9 cellular contexts compared by ENCODE assay signal in the genomic region with DNA sequence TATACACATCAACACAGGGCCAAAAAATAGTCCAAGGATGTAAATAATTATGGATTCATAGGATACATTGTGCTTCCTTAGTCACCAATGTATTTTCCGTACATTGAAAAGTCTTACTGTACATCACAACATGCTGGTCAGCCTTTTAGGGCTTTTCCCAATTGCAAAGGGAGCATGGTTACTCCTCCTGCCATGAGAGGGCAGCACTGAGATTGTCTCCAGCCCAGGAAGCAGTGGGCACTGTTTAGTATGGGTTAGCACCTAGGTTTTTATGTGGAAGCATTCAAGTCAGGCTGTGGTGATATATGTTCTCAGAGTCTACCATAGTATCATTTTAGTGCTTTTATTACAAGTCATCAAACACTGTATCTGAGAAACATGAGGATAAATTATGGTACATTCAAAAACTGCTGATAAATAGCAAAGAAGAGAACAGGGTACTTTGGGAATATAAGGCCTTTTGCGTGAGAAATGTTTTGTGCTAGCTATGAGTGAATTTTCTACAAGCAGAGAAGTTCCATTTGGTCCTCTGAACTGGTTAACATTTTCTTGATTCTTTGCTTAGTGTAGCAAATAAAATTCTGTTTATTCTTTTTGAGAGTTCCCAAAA. TPM values are rescaled to one million over a fixed set of nuclear protein-coding genes. Genes with fewer than 3 reads are reported as not detected.
A peak's percentile ranks its signal among the peaks of the same experiment; 100 is the strongest.
DNase-seq lines count a peak whose midpoint lies in the region; ATAC-seq, FAIRE-seq and TF ChIP-seq lines count a peak whose summit lies in the region.
"Had no signal": no experiment of that assay in that cellular context is flagged by ENCODE, and none has a peak within 500 bp of the region (broad histone marks: within the 10 kb centered on the region; RNA-seq: fewer than 3 reads in every experiment).

No MANE protein-coding gene starts in this region.

- H4K8ac ChIP-seq in H1 (ENCODE audit: extremely low read depth, insufficient read depth, low read length), result no peak overlapping the region

- H3K9me3 ChIP-seq in H1 (ENCODE audit: insufficient read depth in 2 of 2, low read depth in 1 of 2, low read length in 1 of 2), result no peaks in the 10 kb centered on the region

- POLR2A ChIA-PET in HEK293T (lab: Yijun Ruan, JAX) (no interaction called here), H1 (lab: Charles Lee; ENCODE audit: partially characterized antibody) (no interaction called here)

- no peak for TF ChIP-seq EP300 in H1 (IDR thresholded peaks at IDR 0.05; ENCODE audit: borderline replicate concordance in 1 of 2, low read depth in 2 of 2, low read length in 2 of 2)

- H3K27ac ChIP-seq in H1 (ENCODE audit: low read depth, low read length), result no peak overlapping the region

- no peaks in the 10 kb centered on the region for H3K79me2 ChIP-seq in H1 (ENCODE audit: control insufficient read depth in 1 of 2, insufficient read depth in 2 of 2, low read length in 2 of 2)

- no peak overlapping the region for H2BK20ac ChIP-seq in H1 (ENCODE audit: low read length)

- H3K4me3 ChIP-seq in LNCaP clone FGC (ENCODE audit: low read depth, low read length), result no peak overlapping the region
- no peak overlapping the region for H3K4me3 ChIP-seq in H1 (ENCODE audit: extremely low read depth in 1 of 4, insufficient read depth in 2 of 4, low read depth in 3 of 4, low read length in 4 of 4)

- no peak overlapping the region for H3K4me3 Mint-ChIP-seq in nephron

- peak; percentile 56 for DNase-seq in AG08396 (ENCODE audit: low spot score)
- peak; percentile 74 for DNase-seq in HEK293T (ENCODE audit: extremely low spot score)
- peak; percentile 21 for DNase-seq in LNCaP clone FGC (ENCODE audit: low read depth)
- peak; percentile 19 to 54 for DNase-seq in H1 (ENCODE audit: low read depth in 1 of 2, low spot score in 2 of 2)
- DNase-seq in cortex of kidney (lab: John Stamatoyannopoulos, UW), result no peak

- H2BK5ac ChIP-seq in H1 (ENCODE audit: low read depth, low read length), result no peak overlapping the region

- no peaks in the 10 kb centered on the region for H3K4me1 ChIP-seq in H1 (replicated peaks in 1 of 4; ENCODE audit: control insufficient read depth in 3 of 4, insufficient read depth in 4 of 4, low read length in 3 of 4)

- H3K56ac ChIP-seq in H1 (replicated peaks; ENCODE audit: insufficient read length, low read depth, low read length), result no peak overlapping the region

- no peaks in the 10 kb centered on the region for H3K79me1 ChIP-seq in H1 (ENCODE audit: low read depth, low read length)

- no peaks in the 10 kb centered on the region for H3K23me2 ChIP-seq in H1 (ENCODE audit: low read depth, low read length)

- no peaks in the 10 kb centered on the region for H4K20me1 ChIP-seq in H1 (replicated peaks in 1 of 2; ENCODE audit: control insufficient read depth in 1 of 2, insufficient read depth in 2 of 2, low read length in 2 of 2)

- H4K5ac ChIP-seq in H1 (ENCODE audit: insufficient read length, low read depth, low read length), result no peak overlapping the region

- H3K18ac ChIP-seq in H1 (ENCODE audit: extremely low read depth, low read length), result no peak overlapping the region

- WGBS in H1 (ENCODE audit: extremely low coverage in 1 of 2, insufficient coverage in 1 of 2, insufficient read length in 1 of 2, insufficient replicate concordance in 2 of 2, low coverage in 1 of 2, low lambda C conversion rate in 2 of 2, missing lambda C conversion rate in 1 of 2), 2 experiments, result 91% methylated on average over 2 of the region's 2 CpGs; no CpG with 5 or more reads in 1 of the 2 experiments

- H3K27me3 ChIP-seq in H1 (replicated peaks in 1 of 4; ENCODE audit: control insufficient read depth in 3 of 4, extremely low read depth in 1 of 4, insufficient read depth in 3 of 4, low read length in 3 of 4), result no peaks in the 10 kb centered on the region

- H2BK12ac ChIP-seq in H1 (ENCODE audit: low read depth, low read length), result no peak overlapping the region

- no peak overlapping the region for H3K9ac ChIP-seq in H1 (replicated peaks in 1 of 4; ENCODE audit: extremely low read depth in 1 of 4, low read depth in 3 of 4, low read length in 3 of 4)

- no peak for TF ChIP-seq POLR2A in H1 (IDR thresholded peaks at IDR 0.05; ENCODE audit: control extremely low read depth in 1 of 2, low read depth in 2 of 2, low read length in 2 of 2)

- H3K4me2 ChIP-seq in H1 (ENCODE audit: insufficient read depth in 1 of 2, low read depth in 2 of 2, low read length in 2 of 2), result no peak overlapping the region

- H3K27me3 Mint-ChIP-seq in nephron (ENCODE audit: low read depth), result no peaks in the 10 kb centered on the region

- CTCF ChIA-PET in HEK293T (lab: Yijun Ruan, JAX) (no interaction called here), H1 (lab: Charles Lee; ENCODE audit: partially characterized antibody) (interaction anchor here (0.7 kb wide), 1 partner anchor 143 kb away, joined by 3 read pairs; no protein-coding TSS in a partner anchor)

- H3K4me1 Mint-ChIP-seq in nephron, result no peaks in the 10 kb centered on the region

- H3K36me3 Mint-ChIP-seq in nephron (ENCODE audit: low read depth), result no peaks in the 10 kb centered on the region

- no peaks in the 10 kb centered on the region for H3K9me3 Mint-ChIP-seq in nephron

- TF ChIP-seq CTCF in GM12874 (IDR thresholded peaks at IDR 0.05; ENCODE audit: insufficient read depth, low read depth, low read length) (peak; percentile 80), LNCaP clone FGC (IDR thresholded peaks at IDR 0.05; ENCODE audit: control insufficient read depth, extremely low read depth, insufficient read depth) (peak; percentile 91), H1 (IDR thresholded peaks at IDR 0.05; ENCODE audit: control extremely low read depth in 1 of 3, insufficient read depth in 1 of 3, low read depth in 1 of 3, low read length in 3 of 3) (peak; percentile 74 to 96 (median 75)), nephron (IDR thresholded peaks at IDR 0.05; ENCODE audit: unreplicated experiment in 3 of 3) (peak; percentile 43 to 70 (median 63))

- H2AFZ ChIP-seq in H1 (ENCODE audit: low read length), result no peak overlapping the region

- no peak overlapping the region for H3K4ac ChIP-seq in H1 (replicated peaks; ENCODE audit: insufficient read length, low read depth, low read length)

- no peak overlapping the region for H3K23ac ChIP-seq in H1 (ENCODE audit: insufficient read length)

- peak; percentile 96 for FAIRE-seq in H1 (lab: Jason Lieb, UNC)

- no peak overlapping the region for H2BK15ac ChIP-seq in H1 (ENCODE audit: low read length)

- no peak overlapping the region for H2BK120ac ChIP-seq in H1 (replicated peaks; ENCODE audit: low read depth, low read length)

- H3K14ac ChIP-seq in H1 (ENCODE audit: insufficient read length), result no peak overlapping the region

- H2AK5ac ChIP-seq in H1 (ENCODE audit: low read depth, low read length), result no peak overlapping the region

- no peaks in the 10 kb centered on the region; a peak in 1 of 8 replicates for H3K36me3 ChIP-seq in H1 (ENCODE audit: control insufficient read depth in 2 of 4, insufficient read depth in 4 of 4, low read length in 3 of 4)

- H3K27ac Mint-ChIP-seq in nephron, result no peak overlapping the region

- TF ChIP-seq RAD21 in H1 (IDR thresholded peaks at IDR 0.05 in 1 of 2, conservative IDR thresholded peaks at IDR 0.05 in 1 of 2; ENCODE audit: low read depth in 2 of 2, low read length in 2 of 2), result peak; percentile 87

- H4K91ac ChIP-seq in H1 (replicated peaks; ENCODE audit: insufficient read length, low read length), result no peak overlapping the region

- peak; percentile 93 for ATAC-seq in SK-N-SH treated with all-trans-retinoic acid at 6 μM for 48 hours

TF ChIP-seq in HEK293T, 16 proteins besides CTCF, POLR2A, EP300 and RAD21 (continues in another document):
- TF ChIP-seq FOXK2 (IDR thresholded peaks at IDR 0.05), result no peak
- no peak for TF ChIP-seq SUZ12 (IDR thresholded peaks at IDR 0.05)
- TF ChIP-seq BHLHE40 (IDR thresholded peaks at IDR 0.05; ENCODE audit: borderline replicate concordance), result no peak
- no peak for TF ChIP-seq LEF1 (IDR thresholded peaks at IDR 0.05; ENCODE audit: borderline replicate concordance)
- no peak for TF ChIP-seq CTBP1 (IDR thresholded peaks at IDR 0.05; ENCODE audit: borderline replicate concordance)
- no peak for TF ChIP-seq SP1 (IDR thresholded peaks at IDR 0.05)
- TF ChIP-seq TARDBP (IDR thresholded peaks at IDR 0.05), result no peak

TF ChIP-seq in SK-N-SH treated with all-trans-retinoic acid at 6 μM for 48 hours, 23 proteins besides CTCF, POLR2A, EP300 and RAD21 (continues in another document):
- no peak for TF ChIP-seq ZFP30 (CRISPR knock-in tag; IDR thresholded peaks at IDR 0.05)
- TF ChIP-seq ZFP3 (CRISPR knock-in tag; IDR thresholded peaks at IDR 0.05), result no peak
- no peak for TF ChIP-seq SNAI2 (CRISPR knock-in tag; IDR thresholded peaks at IDR 0.05)
- TF ChIP-seq ISL1 (CRISPR knock-in tag; IDR thresholded peaks at IDR 0.05), result no peak

TF ChIP-seq in H1, 55 proteins besides CTCF, POLR2A, EP300 and RAD21:
- no peak for TF ChIP-seq BACH1 (IDR thresholded peaks at IDR 0.05; ENCODE audit: low read length)
- no peak for TF ChIP-seq SIRT6 (IDR thresholded peaks at IDR 0.05; ENCODE audit: low read length)
- no peak for TF ChIP-seq RXRA (IDR thresholded peaks at IDR 0.05; ENCODE audit: insufficient read depth, low read depth, low read length)
- no peak for TF ChIP-seq KDM5A (IDR thresholded peaks at IDR 0.05; ENCODE audit: low read length)
- no peak for TF ChIP-seq USF2 (IDR thresholded peaks at IDR 0.05; ENCODE audit: low read length)

RNA-seq across cellular contexts. Expression of gene ST6GALNAC5, which starts 34.0 kb away (rescaled TPM):
- 6.2 and 9.3 TPM in 2 replicates for total RNA-seq in H1 (2021; fragmentation: NEBNext Ultra II Directional; extraction: Animal tissue kit (Norgen Biotek cat#: 25700))
- polyA plus RNA-seq in H1 (2011; rRNA removed), result 7.3 and 9.2 TPM in 2 replicates
- 5.9 TPM for polyA plus RNA-seq in H1 (2011; cell fraction: cytosol; rRNA removed)
- 10.3 TPM for polyA plus RNA-seq in H1 (2011; cell fraction: nucleus; rRNA removed)
- polyA plus RNA-seq in H1 (2012, experiment 1 of 2), result 3.4 to 5.0 TPM (median 4.0 TPM) in 4 replicates
- 1.5 TPM for polyA plus RNA-seq in H1 (2012, experiment 2 of 2)
- polyA plus RNA-seq in H1 (2013, experiment 1 of 2), result 5.5 TPM
- 6.0 TPM for polyA plus RNA-seq in H1 (2013, experiment 2 of 2)
- polyA minus RNA-seq in H1 (2011; rRNA and poly(A)+ RNA removed), result 6.2 and 9.8 TPM in 2 replicates
- polyA minus RNA-seq in H1 (2011; cell fraction: cytosol; rRNA and poly(A)+ RNA removed), result 11.8 TPM
- 39.4 TPM for polyA minus RNA-seq in H1 (2011; cell fraction: nucleus; rRNA and poly(A)+ RNA removed)
- total RNA-seq: mononuclear cell had no signal
